Comparison of ENCODE assay signal across 8 cellular contexts in the genomic region with DNA sequence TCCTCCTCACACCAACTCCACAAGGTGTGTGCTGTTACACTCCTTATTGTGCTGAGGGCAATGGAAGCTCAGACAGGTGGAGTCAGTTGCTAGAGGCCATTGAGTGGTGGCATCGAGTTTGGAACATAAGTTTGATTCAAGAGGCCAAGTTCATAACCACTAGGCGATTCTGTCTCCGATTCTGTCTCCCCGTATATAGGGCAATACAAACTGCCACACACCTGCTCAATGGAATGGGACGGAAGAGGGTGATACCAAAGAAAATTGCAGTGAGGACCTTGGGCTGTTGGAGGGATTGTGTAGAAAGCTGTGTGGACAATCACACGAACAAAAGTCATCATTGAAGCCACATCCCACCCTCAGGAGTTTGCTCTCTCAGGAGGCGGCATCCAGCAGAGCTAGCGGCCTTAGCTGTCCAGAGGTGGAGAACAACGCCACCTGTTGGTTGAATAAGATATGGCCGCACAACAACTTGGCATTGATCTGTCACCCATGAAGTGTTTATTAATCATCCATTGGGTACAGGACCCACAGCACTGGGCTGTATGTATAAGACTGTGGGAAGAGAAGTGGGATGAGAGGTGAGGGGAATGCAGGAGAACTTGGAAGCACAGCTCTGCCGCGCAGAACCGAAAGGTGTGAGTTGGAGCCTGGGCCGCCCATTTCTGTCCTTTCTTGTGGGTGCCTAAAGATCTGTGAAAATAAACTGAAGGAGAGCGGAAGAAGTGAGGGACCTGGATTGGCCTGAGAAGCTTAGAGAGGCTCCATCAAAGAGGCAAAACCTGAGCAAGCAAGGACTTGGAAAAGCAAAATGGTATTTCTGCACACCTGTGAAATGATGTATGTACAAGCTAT. TPM values are rescaled to one million over a fixed set of nuclear protein-coding genes. Genes with fewer than 3 reads are reported as not detected.
DNase-seq lines count a peak whose midpoint lies in the region; ATAC-seq and TF ChIP-seq lines count a peak whose summit lies in the region.

No MANE protein-coding gene starts in this region.

- no peak overlapping the region for H3K4me3 Mint-ChIP-seq in brain

- peaks cover 43% of the 10 kb centered on the region for H3K27me3 Mint-ChIP-seq in brain

- DNase-seq in DMS53 (lab: John Stamatoyannopoulos, UW) (peak; percentile 89), H4 (ENCODE audit: low spot score) (peak; percentile 68), NCI-H1105 treated with DMSO at 0.1 percent for 48 hours (lab: John Stamatoyannopoulos, UW) (peak; percentile 38), T-helper 2 cell (peak in 3 of 5 experiments; percentile 13 to 59 (median 21)), iris pigment epithelial cell (ENCODE audit: low read depth) (peak; percentile 71)
- peak; percentile 33 to 50 for DNase-seq in stimulated activated CD4-positive, alpha-beta T cell treated with anti-CD3 and anti-CD28 coated beads, Interleukin-15, amount 100 ng/mL, for 48 hours (ENCODE audit: low read depth in 2 of 2)

- H3K4me1 Mint-ChIP-seq in brain = peaks cover 5% of the 10 kb centered on the region

- TF ChIP-seq CTCF in brain (conservative IDR thresholded peaks at IDR 0.05) = peak; percentile 93 to 96

- H3K27ac Mint-ChIP-seq in brain = peak overlapping the region in 1 of 5 experiments; percentile 66

- no peaks in the 10 kb centered on the region for H3K36me3 Mint-ChIP-seq in brain

- peaks cover 0 to 3% (median 0%) of the 10 kb centered on the region in 5 experiments for H3K9me3 Mint-ChIP-seq in brain

- no peak for ATAC-seq in GM18519 (IDR thresholded peaks at IDR 0.05; ENCODE audit: low FRiP score, unreplicated experiment)

RNA-seq across cellular contexts. Expression of a gene that starts 16.1 kb away (rescaled TPM):
- not detected in 2 replicates for total RNA-seq in H4 (2014; rRNA removed; shearing (Covaris generic))
- polyA plus RNA-seq in brain (ENCODE audit: insufficient read depth, low read depth, low replicate concordance) = 22.3 TPM

RNA-seq across cellular contexts. Expression of a gene that starts 27.0 kb away (rescaled TPM):
- 1.4 and 1.7 TPM in 2 replicates for total RNA-seq in H4 (2014; rRNA removed; shearing (Covaris generic))
- 34.7 TPM for polyA plus RNA-seq in brain (ENCODE audit: insufficient read depth, low read depth, low replicate concordance)

Comparison
In these comparisons a context has a peak if more than half of its experiments do, and no peak if none do; other contexts are left out.
1. DNase-seq: peak in every context shown above with its lines; median percentile 89 in DMS53; 71 in iris pigment epithelial cell; 68 in H4; 42 in stimulated activated CD4-positive, alpha-beta T cell treated with anti-CD3 and anti-CD28 coated beads, Interleukin-15, amount 100 ng/mL, for 48 hours; 38 in NCI-H1105 treated with DMSO at 0.1 percent for 48 hours; 21 in T-helper 2 cell.